22 cellular contexts compared by ENCODE assay signal in genomic region chr17:6530324-6530920, GRCh38.
"Had no signal": no experiment of that assay in that cellular context is flagged by ENCODE, and none has a peak within 500 bp of the region (broad histone marks: within the 10 kb centered on the region; RNA-seq: fewer than 3 reads in every experiment).

No MANE protein-coding gene starts in this region.

- H3K4me1 ChIP-seq: adrenal gland had no signal

- H3K9me3 ChIP-seq: adrenal gland, SJCRH30, SK-N-SH had no signal

- H3K27me3 Mint-ChIP-seq: activated CD4-positive, alpha-beta T cell treated with anti-CD3 and anti-CD28 coated beads for 36 hours had no signal

- H3K4me1 Mint-ChIP-seq: activated CD4-positive, alpha-beta T cell treated with anti-CD3 and anti-CD28 coated beads for 36 hours; activated naive CD8-positive, alpha-beta T cell treated with anti-CD3 and anti-CD28 coated beads, Interleukin-2, amount 10 ng/mL, durations not matched to agents 7 days and 5 days had no signal

- H3K36me3 ChIP-seq: adrenal gland had no signal

- ATAC-seq: activated CD4-positive, alpha-beta T cell treated with anti-CD3 and anti-CD28 coated beads for 36 hours; activated CD8-positive, alpha-beta T cell treated with anti-CD3 and anti-CD28 coated beads, Interleukin-2, amount 10 ng/mL, durations not matched to agents 7 days and 5 days had no signal

- H3K9me3 Mint-ChIP-seq: activated naive CD8-positive, alpha-beta T cell treated with anti-CD3 and anti-CD28 coated beads, Interleukin-2, amount 10 ng/mL, durations not matched to agents 7 days and 5 days had no signal

- H3K4me3 ChIP-seq: adrenal gland, SJCRH30 had no signal

- H3K4me2 ChIP-seq: KMS-11, SK-N-SH had no signal

- H3K9me2 ChIP-seq: SK-N-SH had no signal

- DNase-seq: activated CD4-positive, alpha-beta T cell treated with anti-CD3 and anti-CD28 coated beads for 36 hours; activated CD8-positive, alpha-beta memory T cell treated with anti-CD3 and anti-CD28 coated beads, Interleukin-2, amount 50 U/mL, for 48 hours; activated CD8-positive, alpha-beta T cell treated with anti-CD3 and anti-CD28 coated beads, Interleukin-2, amount 10 ng/mL, durations not matched to agents 7 days and 5 days; activated naive CD4-positive, alpha-beta T cell treated with anti-CD3 and anti-CD28 coated beads, Interleukin-2, amount 50 U/mL, for 16 hours; activated naive CD8-positive, alpha-beta T cell treated with anti-CD3 and anti-CD28 coated beads, Interleukin-2, amount 10 ng/mL, durations not matched to agents 7 days and 5 days; activated T-cell treated with anti-CD3 and anti-CD28 coated beads, Interleukin-2, amount 50 U/mL, for 1 hour; adrenal gland; anterior cingulate cortex; NCI-H1092; NCI-H1417; NCI-H2029; NCI-H2107; NCI-H345; NCI-H510A; NCI-H526 treated with DMSO at 0.1 percent for 48 hours; NCI-H82; Right ventricle myocardium superior; SJCRH30; SK-N-SH; T-helper 1 cell had no signal

- H3K9ac ChIP-seq: KMS-11, SK-N-SH had no signal

- H3K27ac Mint-ChIP-seq: activated CD4-positive, alpha-beta T cell treated with anti-CD3 and anti-CD28 coated beads for 36 hours; activated CD8-positive, alpha-beta T cell treated with anti-CD3 and anti-CD28 coated beads, Interleukin-2, amount 10 ng/mL, durations not matched to agents 7 days and 5 days; activated naive CD8-positive, alpha-beta T cell treated with anti-CD3 and anti-CD28 coated beads, Interleukin-2, amount 10 ng/mL, durations not matched to agents 7 days and 5 days had no signal

- H3K27ac ChIP-seq: adrenal gland, KMS-11, SJCRH30, VCaP had no signal

- H3K27me3 ChIP-seq: adrenal gland, SJCRH30 had no signal

- H3K36me3 Mint-ChIP-seq: activated naive CD8-positive, alpha-beta T cell treated with anti-CD3 and anti-CD28 coated beads, Interleukin-2, amount 10 ng/mL, durations not matched to agents 7 days and 5 days had no signal

- H3K4me3 Mint-ChIP-seq: activated CD4-positive, alpha-beta T cell treated with anti-CD3 and anti-CD28 coated beads for 36 hours; activated CD8-positive, alpha-beta T cell treated with anti-CD3 and anti-CD28 coated beads, Interleukin-2, amount 10 ng/mL, durations not matched to agents 7 days and 5 days; activated naive CD8-positive, alpha-beta T cell treated with anti-CD3 and anti-CD28 coated beads, Interleukin-2, amount 10 ng/mL, durations not matched to agents 7 days and 5 days had no signal
